31 cellular contexts compared by ENCODE assay signal in genomic region chr3:183387797-183388196, GRCh38. TPM values are rescaled to one million over a fixed set of nuclear protein-coding genes. Genes with fewer than 3 reads are reported as not detected.
DNase-seq lines count a peak whose midpoint lies in the region; ATAC-seq, FAIRE-seq and TF ChIP-seq lines count a peak whose summit lies in the region.
"Had no signal": no experiment of that assay in that cellular context is flagged by ENCODE, and none has a peak within 500 bp of the region (broad histone marks: within the 10 kb centered on the region; RNA-seq: fewer than 3 reads in every experiment).

No MANE protein-coding gene starts in this region.

- no peak for TF ChIP-seq RAD21 in K562 (CRISPR knock-in tag; conservative IDR thresholded peaks at IDR 0.05 in 1 of 2, IDR thresholded peaks at IDR 0.05 in 1 of 2)

- no peaks in the 10 kb centered on the region for H3K27me3 ChIP-seq in K562 (ENCODE audit: control insufficient read depth in 2 of 2, insufficient read depth in 2 of 2, low read length in 2 of 2)
- H3K27me3 ChIP-seq: BE2C; BLaER1; BLaER1 treated with 17β-estradiol and CSF1 and Interleukin-3, amounts not matched to agents 10 nM and 100 nM had no signal

- H3K4me2 ChIP-seq in K562 (ENCODE audit: insufficient read depth, low read length) = no peak overlapping the region
- H3K4me2 ChIP-seq: A549; BLaER1; BLaER1 treated with 17β-estradiol and CSF1 and Interleukin-3, amounts not matched to agents 10 nM and 100 nM had no signal

- no peak for TF ChIP-seq EP300 in K562 (IDR thresholded peaks at IDR 0.05; ENCODE audit: low read length)

- 0% methylated on average over 1 of the region's 4 CpGs for WGBS in K562 (ENCODE audit: insufficient coverage, low coverage, missing lambda C conversion rate)

- intact Hi-C loops in K562 (cut with micrococcal nuclease) = loop anchor here (2.0 to 10.0 kb wide), 3 partner anchors 80 to 673 kb away; no protein-coding TSS in a partner anchor

- POLR2A ChIA-PET in K562 (lab: Yijun Ruan, JAX) = interaction anchor here (0.6 to 1.6 kb wide), 2 partner anchors 23 to 115 kb away, joined by 4 to 6 read pairs; no protein-coding TSS in a partner anchor

- no peak for TF ChIP-seq POLR2A in K562 (conservative IDR thresholded peaks at IDR 0.05)

- H3K4me1 ChIP-seq in K562 (replicated peaks in 1 of 2; ENCODE audit: control insufficient read depth in 2 of 2, insufficient read depth in 2 of 2, low read length in 2 of 2) = peaks cover 0 to 5% of the 10 kb centered on the region in 2 experiments; a peak in 1 of 5 replicates
- H3K4me1 ChIP-seq: A549 had no signal

- no peaks in the 10 kb centered on the region for H3K36me3 ChIP-seq in K562 (ENCODE audit: control insufficient read depth, insufficient read depth, low read length)
- H3K36me3 ChIP-seq: BE2C; BLaER1; BLaER1 treated with 17β-estradiol and CSF1 and Interleukin-3, amounts not matched to agents 10 nM and 100 nM had no signal

- H4K20me1 ChIP-seq in K562 (replicated peaks; ENCODE audit: control insufficient read depth, insufficient read depth, low read length) = no peaks in the 10 kb centered on the region
- H4K20me1 ChIP-seq: BLaER1; BLaER1 treated with 17β-estradiol and CSF1 and Interleukin-3, amounts not matched to agents 10 nM and 100 nM had no signal

- H3K9me1 ChIP-seq in K562 (ENCODE audit: control insufficient read depth, insufficient read depth, low read length) = no peaks in the 10 kb centered on the region

- no peak for DNase-seq in K562 (ENCODE audit: extremely low read depth in 1 of 4, low spot score in 3 of 4)
- DNase-seq: 8988T; ACHN; AML-193; BE2C; C1 segment of cervical spinal cord; Caco-2; Calu3; CD4-positive, alpha-beta memory T cell; CD4-positive, alpha-beta T cell; CD4-positive, CD25-positive, alpha-beta regulatory T cell; CD8-positive, alpha-beta memory T cell; CD8-positive, alpha-beta T cell; COR-L47; DMS 273 treated with DMSO at 0.1 percent for 48 hours; DMS153; DMS53; DMS79; DMS79 treated with DMSO at 0.1 percent for 48 hours; DND-41; EL had no signal

- in situ Hi-C loops in K562 (cut with MboI) = loop anchor here (5.0 kb wide), 1 partner anchor 205 kb away; no protein-coding TSS in a partner anchor

- no peaks in the 10 kb centered on the region for H3K79me2 ChIP-seq in K562 (ENCODE audit: control insufficient read depth, insufficient read depth, low read length)

- CTCF ChIA-PET in K562 (lab: Yijun Ruan, JAX; ENCODE audit: low intra/inter-chr PET ratio) = no interaction called here

- FAIRE-seq in K562 (lab: Jason Lieb, UNC) = no peak
- FAIRE-seq: A204.1, A549, D721Med had no signal

- TF ChIP-seq CTCF in K562 (IDR thresholded peaks at IDR 0.05 in 2 of 3, conservative IDR thresholded peaks at IDR 0.05 in 1 of 3; ENCODE audit: insufficient read depth in 2 of 3, low read depth in 1 of 3, low read length in 3 of 3) = no peak

- H3K9me3 ChIP-seq in K562 (replicated peaks; ENCODE audit: control insufficient read depth, insufficient read depth, low read depth, low read length) = no peaks in the 10 kb centered on the region
- H3K9me3 ChIP-seq: A549; BE2C; BLaER1; BLaER1 treated with 17β-estradiol and CSF1 and Interleukin-3, amounts not matched to agents 10 nM and 100 nM; Caco-2 had no signal

- BruUV-seq in K562 (replicated peaks; lab: Mats Ljungman, UMichigan) = no TSS peak

- no peak overlapping the region for H3K4me3 ChIP-seq in K562
- H3K4me3 ChIP-seq: A549; BLaER1; BLaER1 treated with 17β-estradiol and CSF1 and Interleukin-3, amounts not matched to agents 10 nM and 100 nM had no signal

- no peak overlapping the region for H3K27ac ChIP-seq in K562 (ENCODE audit: extremely low read depth, low read depth, low read length)
- H3K27ac ChIP-seq: 22Rv1; A549; BLaER1; BLaER1 treated with 17β-estradiol and CSF1 and Interleukin-3, amounts not matched to agents 10 nM and 100 nM; C4-2B had no signal

- no peak overlapping the region for H3K9ac ChIP-seq in K562 (ENCODE audit: insufficient read depth in 1 of 2, low read depth in 2 of 2, low read length in 2 of 2)
- H3K9ac ChIP-seq: BLaER1; BLaER1 treated with 17β-estradiol and CSF1 and Interleukin-3, amounts not matched to agents 10 nM and 100 nM had no signal

- ATAC-seq in K562 (no peak), HG03045 (IDR thresholded peaks at IDR 0.05; ENCODE audit: unreplicated experiment) (no peak)
- ATAC-seq: A549; CD8-positive, alpha-beta T cell had no signal

- no peak overlapping the region for H2AFZ ChIP-seq in K562 (ENCODE audit: low read depth, low read length)

TF ChIP-seq in K562, 482 proteins besides CTCF, POLR2A, EP300 and RAD21:
- no peak for TF ChIP-seq EP400 (IDR thresholded peaks at IDR 0.05)
- peak; percentile 64; the same call in 1 of the 2 replicates for TF ChIP-seq BCOR (IDR thresholded peaks at IDR 0.05)
- peak; percentile 81 for TF ChIP-seq RBM25 (IDR thresholded peaks at IDR 0.05; ENCODE audit: low read depth, low read length, severe bottlenecking)
- no peak for TF ChIP-seq ZNF584 (CRISPR knock-in tag; IDR thresholded peaks at IDR 0.05; ENCODE audit: low read depth)
- no peak for TF ChIP-seq ZC3H11A (IDR thresholded peaks at IDR 0.05; ENCODE audit: low read depth, low read length)

RNA-seq across cellular contexts. Expression of gene MCF2L2, which starts 40.6 kb away (rescaled TPM):
- 13.3 and 24.4 TPM in 2 replicates for total RNA-seq in K562 (2011; cell fraction: chromatin; rRNA removed; ENCODE audit: low replicate concordance)
- 6.2 and 7.6 TPM in 2 replicates for total RNA-seq in K562 (2011; cell fraction: nucleolus; rRNA removed)
- 10.5 and 17.4 TPM in 2 replicates for total RNA-seq in K562 (2011; cell fraction: nucleoplasm; rRNA removed)
- 3.0 and 3.3 TPM in 2 replicates for total RNA-seq in K562 (2014; rRNA removed)
- total RNA-seq in K562 (2014; rRNA removed; fragmentation: Illumina TruSeq; extraction: Trizol) = 2.9 and 3.4 TPM in 2 replicates
- 3.0 TPM in 2 replicates for total RNA-seq in K562 (2015; rRNA removed; fragmentation: Illumina TruSeq; extraction: Trizol)
- total RNA-seq in K562 (2021) = 2.1 and 3.2 TPM in 2 replicates
- 4.1 and 4.9 TPM in 2 replicates for polyA plus RNA-seq in K562 (2011; rRNA removed)
- 0.98 and 1.7 TPM in 2 replicates for polyA plus RNA-seq in K562 (2011; cell fraction: cytosol; rRNA removed)
- polyA plus RNA-seq in K562 (2011; cell fraction: nucleus; rRNA removed) = 10.3 and 11.7 TPM in 2 replicates
- 1.8 and 5.4 TPM in 2 replicates for polyA plus RNA-seq in K562 (2012)
- polyA plus RNA-seq in K562 (2014; fragmentation: Illumina TruSeq; extraction: Trizol) = 1.7 and 1.9 TPM in 2 replicates
- polyA plus RNA-seq in K562 (2014; fragmentation: Nextera tagmentation; extraction: Ambion mirVana) = under 1 TPM; 0.56 to 0.96 TPM
- 3.9 and 4.2 TPM in 2 replicates for polyA plus RNA-seq in K562 (2014; rRNA removed)
- 5.9 and 7.3 TPM in 2 replicates for polyA minus RNA-seq in K562 (2011; rRNA and poly(A)+ RNA removed)
- polyA minus RNA-seq in K562 (2011; cell fraction: cytosol; rRNA and poly(A)+ RNA removed) = 3.1 and 5.7 TPM in 2 replicates
- 6.2 and 8.6 TPM in 2 replicates for polyA minus RNA-seq in K562 (2011; cell fraction: nucleus; rRNA and poly(A)+ RNA removed)
- total RNA-seq: A673 had no signal
- polyA plus RNA-seq: AG04450 had no signal
